Comparison of ENCODE assay signal across 8 cellular contexts in the genomic region with DNA sequence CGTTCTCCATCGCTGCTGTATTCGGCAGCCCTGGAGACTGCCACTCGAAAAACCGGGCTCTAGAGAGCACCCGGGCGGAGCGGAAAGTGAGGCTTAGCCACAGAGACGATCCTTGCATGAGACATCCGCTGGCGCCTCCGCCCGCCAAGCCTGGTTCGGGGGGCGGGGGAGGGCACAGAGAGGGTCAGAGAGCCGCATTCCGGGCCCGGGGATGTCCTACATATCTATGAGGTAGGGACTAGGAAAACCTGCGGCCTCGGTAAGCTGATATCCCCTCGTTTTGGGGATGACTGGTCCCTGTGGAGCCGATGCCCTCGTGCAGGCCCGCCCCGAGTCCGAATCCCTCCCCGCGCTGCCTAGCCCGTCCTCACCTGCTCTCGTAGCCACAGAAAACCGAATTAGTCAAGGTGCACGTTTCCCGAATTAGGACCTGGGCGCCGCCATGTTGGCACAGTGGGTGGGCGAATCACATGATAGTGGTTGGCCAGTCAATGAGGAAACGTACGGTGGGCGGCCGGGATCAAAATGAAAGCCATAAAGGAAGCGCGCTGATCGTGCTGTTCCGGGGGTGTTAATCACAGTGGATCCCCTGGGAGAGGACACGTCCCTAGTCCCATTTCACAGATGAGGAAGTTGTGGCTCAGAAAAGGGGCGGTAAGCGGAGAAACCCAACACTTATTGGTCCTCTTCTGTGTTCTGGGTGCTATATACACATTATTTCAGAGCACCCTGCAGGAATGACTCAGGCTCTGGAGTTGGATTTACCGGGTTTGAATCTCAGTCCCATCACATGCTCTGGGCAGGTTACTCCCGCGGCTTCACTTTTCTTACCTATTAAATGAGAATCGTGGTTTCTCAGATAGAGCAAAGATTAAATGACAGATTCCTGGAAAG. TPM values are rescaled to one million over a fixed set of nuclear protein-coding genes. Genes with fewer than 3 reads are reported as not detected.
A peak's percentile ranks its signal among the peaks of the same experiment; 100 is the strongest.
DNase-seq lines count a peak whose midpoint lies in the region; ATAC-seq, FAIRE-seq and TF ChIP-seq lines count a peak whose summit lies in the region.

A gene (minus strand): TSS at position 459 of the 894 bp plus-strand sequence. CDS start 341 bp downstream, at position 118.

- TF ChIP-seq CTCF in DOHH2 (IDR thresholded peaks at IDR 0.05; ENCODE audit: low read depth, low read length, poor library complexity, severe bottlenecking): no peak
- no peak for TF ChIP-seq CTCF in astrocyte (IDR thresholded peaks at IDR 0.05; ENCODE audit: insufficient read depth, low read depth, low read length)
- peak in 1 of 3 experiments; percentile 5 for TF ChIP-seq CTCF in vagina (IDR thresholded peaks at IDR 0.05)

- H3K9me3 ChIP-seq in DOHH2 (ENCODE audit: control insufficient read depth, insufficient read depth, low read length) (no peaks in the 10 kb centered on the region), astrocyte (ENCODE audit: insufficient read depth, low read depth, low read length) (no peaks in the 10 kb centered on the region), vagina (no peaks in the 10 kb centered on the region)

- ATAC-seq in HG02571 (IDR thresholded peaks at IDR 0.05; ENCODE audit: unreplicated experiment): peak; percentile 49

- DNase-seq in NCI-H1930 (lab: John Stamatoyannopoulos, UW): peak; percentile 71 to 88
- peak; percentile 92 for DNase-seq in T-helper 2 cell treated with Interferon-gamma antibody and Interleukin-4, amounts not matched to agents 5 μg/mL and 100 μg/mL, for 36 hours (ENCODE audit: low spot score)
- DNase-seq in astrocyte (ENCODE audit: low read depth): peak; percentile 92
- DNase-seq in hepatic stellate cell (ENCODE audit: low spot score): peak; percentile 98
- peak; percentile 82 for DNase-seq in renal cortical epithelial cell (ENCODE audit: low read depth)
- DNase-seq in vagina (ENCODE audit: extremely low spot score in 2 of 2): no peak

- H2AFZ ChIP-seq in astrocyte (ENCODE audit: low read depth, low read length): peak within 1 kb of the TSS; percentile 83

- peak within 1 kb of the TSS; percentile 96 for H3K4me3 Mint-ChIP-seq in T-helper 2 cell treated with Interferon-gamma antibody and Interleukin-4, amounts not matched to agents 5 μg/mL and 100 μg/mL, for 36 hours
- peak within 1 kb of the TSS; percentile 98 for H3K4me3 Mint-ChIP-seq in astrocyte (ENCODE audit: unreplicated experiment)

- H3K4me1 ChIP-seq in DOHH2 (ENCODE audit: control insufficient read depth, low read length): peaks cover 39% of the 10 kb centered on the region
- peaks cover 46% of the 10 kb centered on the region for H3K4me1 ChIP-seq in astrocyte (ENCODE audit: insufficient read depth, low read length)
- H3K4me1 ChIP-seq in vagina: peaks cover 52% of the 10 kb centered on the region

- no peaks in the 10 kb centered on the region for H3K27me3 Mint-ChIP-seq in T-helper 2 cell treated with Interferon-gamma antibody and Interleukin-4, amounts not matched to agents 5 μg/mL and 100 μg/mL, for 36 hours (ENCODE audit: low read depth)
- no peaks in the 10 kb centered on the region for H3K27me3 Mint-ChIP-seq in astrocyte (ENCODE audit: low read depth, unreplicated experiment)

- H3K4me3 ChIP-seq in DOHH2 (ENCODE audit: low read length) (peak within 1 kb of the TSS; percentile 82), astrocyte (ENCODE audit: insufficient read depth, low read depth, low read length) (peak within 1 kb of the TSS; percentile 94), vagina (peak within 1 kb of the TSS; percentile 92 to 99)

- FAIRE-seq in astrocyte (lab: Jason Lieb, UNC): no peak

- no peaks in the 10 kb centered on the region for H3K27me3 ChIP-seq in DOHH2 (ENCODE audit: control insufficient read depth, low read length)
- H3K27me3 ChIP-seq in astrocyte (ENCODE audit: insufficient read depth, low read length): no peaks in the 10 kb centered on the region
- no peaks in the 10 kb centered on the region for H3K27me3 ChIP-seq in vagina

- H3K27ac ChIP-seq in DOHH2 (ENCODE audit: low read depth, low read length) (peak within 1 kb of the TSS; percentile 39), astrocyte (ENCODE audit: low read depth, low read length) (peak within 1 kb of the TSS; percentile 77), vagina (peak within 1 kb of the TSS; percentile 78)

- H3K36me3 ChIP-seq in DOHH2 (ENCODE audit: control insufficient read depth, low read length) (peaks cover 43% of the 10 kb centered on the region), astrocyte (ENCODE audit: insufficient read depth, low read length) (peaks cover 6% of the 10 kb centered on the region), vagina (peaks cover 0 to 20% of the 10 kb centered on the region in 2 donors)

- H3K9me2 ChIP-seq in DOHH2 (replicated peaks; ENCODE audit: control insufficient read depth, low read length): no peaks in the 10 kb centered on the region

- TF ChIP-seq POLR2A in vagina (IDR thresholded peaks at IDR 0.05): no peak

- H3K9ac ChIP-seq in astrocyte (ENCODE audit: low read length): peak within 1 kb of the TSS; percentile 94

- H3K36me3 Mint-ChIP-seq in T-helper 2 cell treated with Interferon-gamma antibody and Interleukin-4, amounts not matched to agents 5 μg/mL and 100 μg/mL, for 36 hours (ENCODE audit: low read depth): peaks cover 19% of the 10 kb centered on the region
- H3K36me3 Mint-ChIP-seq in astrocyte (ENCODE audit: low read depth, unreplicated experiment): no peaks in the 10 kb centered on the region

- intact Hi-C loops in vagina (cut with DNase I): no loop called here

- H3K4me2 ChIP-seq in DOHH2 (ENCODE audit: low read length): peak within 1 kb of the TSS; percentile 71
- H3K4me2 ChIP-seq in astrocyte (ENCODE audit: low read length): peak within 1 kb of the TSS; percentile 98

- H3K27ac Mint-ChIP-seq in T-helper 2 cell treated with Interferon-gamma antibody and Interleukin-4, amounts not matched to agents 5 μg/mL and 100 μg/mL, for 36 hours: peak within 1 kb of the TSS; percentile 97
- peak within 1 kb of the TSS; percentile 98 for H3K27ac Mint-ChIP-seq in astrocyte (ENCODE audit: unreplicated experiment)

- peaks cover 17% of the 10 kb centered on the region; the same call in 1 of the 2 replicates for H4K20me1 ChIP-seq in DOHH2 (ENCODE audit: control insufficient read depth, insufficient read depth, low read depth, low read length)
- H4K20me1 ChIP-seq in astrocyte (ENCODE audit: insufficient read depth, low read length): peaks cover 28% of the 10 kb centered on the region

- peaks cover 6% of the 10 kb centered on the region for H3F3A ChIP-seq in DOHH2 (ENCODE audit: control insufficient read depth, insufficient read depth)

- H3K79me2 ChIP-seq in DOHH2 (ENCODE audit: control insufficient read depth, low read length): peaks cover 60% of the 10 kb centered on the region
- peaks cover 58% of the 10 kb centered on the region for H3K79me2 ChIP-seq in astrocyte (ENCODE audit: insufficient read depth, low read length)

- peaks cover 23% of the 10 kb centered on the region for H3K4me1 Mint-ChIP-seq in T-helper 2 cell treated with Interferon-gamma antibody and Interleukin-4, amounts not matched to agents 5 μg/mL and 100 μg/mL, for 36 hours (ENCODE audit: low read depth)
- peaks cover 31% of the 10 kb centered on the region for H3K4me1 Mint-ChIP-seq in astrocyte (ENCODE audit: low read depth, unreplicated experiment)

- H3K9me3 Mint-ChIP-seq in T-helper 2 cell treated with Interferon-gamma antibody and Interleukin-4, amounts not matched to agents 5 μg/mL and 100 μg/mL, for 36 hours: no peaks in the 10 kb centered on the region
- H3K9me3 Mint-ChIP-seq in astrocyte (ENCODE audit: unreplicated experiment): no peaks in the 10 kb centered on the region

RNA-seq across cellular contexts. Expression of the gene that starts here (rescaled TPM):
- 43.0 and 43.3 TPM in 2 replicates for total RNA-seq in astrocyte
- total RNA-seq in renal cortical epithelial cell: 30.0 and 32.8 TPM in 2 replicates
- 28.0 TPM for total RNA-seq in vagina

Comparison
In these comparisons a context has a peak if more than half of its experiments do, and no peak if none do; other contexts are left out.
1. DNase-seq: peak in NCI-H1930 (2 of 2), T-helper 2 cell treated with Interferon-gamma antibody and Interleukin-4, amounts not matched to agents 5 μg/mL and 100 μg/mL, for 36 hours (single experiment), astrocyte (single experiment), hepatic stellate cell (single experiment) and renal cortical epithelial cell (single experiment); none in vagina (0 of 2).
2. Peak in every context shown above with its lines, with median percentiles within 50 percentile points of each other: H3K27ac ChIP-seq and H3K4me3 ChIP-seq.